ENCODE assay signal across 1 cellular context in genomic region chr19:5330307-5330720, GRCh38.
A peak's percentile ranks its signal among the peaks of the same experiment; 100 is the strongest.
TF ChIP-seq lines count a peak whose summit lies in the region.

No MANE protein-coding gene starts in this region.

TF ChIP-seq in GM12878, 131 proteins besides CTCF, POLR2A, EP300 and RAD21 (continued from another document and continues in another):
- TF ChIP-seq HDAC2 (IDR thresholded peaks at IDR 0.05) (no peak), ZBTB40 (IDR thresholded peaks at IDR 0.05; ENCODE audit: borderline replicate concordance) (no peak), HDGF (IDR thresholded peaks at IDR 0.05) (no peak), ATF7 (IDR thresholded peaks at IDR 0.05; ENCODE audit: low read depth) (peak; percentile 58), NBN (IDR thresholded peaks at IDR 0.05) (peak; percentile 67), ZBED1 (IDR thresholded peaks at IDR 0.05; ENCODE audit: borderline replicate concordance) (no peak), PBX3 (IDR thresholded peaks at IDR 0.05; ENCODE audit: insufficient replicate concordance, low read depth, low read length) (no peak), ZBTB33 (IDR thresholded peaks at IDR 0.05) (no peak), EZH2 (IDR thresholded peaks at IDR 0.05; ENCODE audit: borderline replicate concordance, control insufficient read depth, low read depth, low read length) (no peak), USF1 (IDR thresholded peaks at IDR 0.05; ENCODE audit: borderline replicate concordance, extremely low read length, insufficient read depth, low read depth, low read length) (no peak), RBBP5 (conservative IDR thresholded peaks at IDR 0.05) (no peak), CBFB (IDR thresholded peaks at IDR 0.05; ENCODE audit: low read depth) (peak; percentile 72), REST (IDR thresholded peaks at IDR 0.05; ENCODE audit: low read depth, low read length) (no peak), EGR1 (IDR thresholded peaks at IDR 0.05; ENCODE audit: borderline replicate concordance in 1 of 2, low read depth in 2 of 2, low read length in 2 of 2) (no peak), E4F1 (IDR thresholded peaks at IDR 0.05; ENCODE audit: borderline replicate concordance, partially characterized antibody) (no peak), SREBF2 (IDR thresholded peaks at IDR 0.05; ENCODE audit: low read length) (no peak), PRDM15 (CRISPR knock-in tag; IDR thresholded peaks at IDR 0.05) (no peak), SMAD1 (IDR thresholded peaks at IDR 0.05; ENCODE audit: low read depth, partially characterized antibody) (no peak), TBL1XR1 (IDR thresholded peaks at IDR 0.05; ENCODE audit: low read depth, low read length) (no peak), JUNB (IDR thresholded peaks at IDR 0.05) (no peak), CUX1 (IDR thresholded peaks at IDR 0.05; ENCODE audit: insufficient replicate concordance, low read depth, low read length) (no peak), ZZZ3 (IDR thresholded peaks at IDR 0.05; ENCODE audit: control insufficient read depth, insufficient read length, low read depth) (no peak), E2F8 (IDR thresholded peaks at IDR 0.05; ENCODE audit: low read depth, partially characterized antibody) (no peak), LARP7 (IDR thresholded peaks at IDR 0.05) (0 out of 2 replicates have a peak, but pooled peaks have one; percentile 50)
